9 cellular contexts compared by ENCODE assay signal in genomic region chr14:22973217-22974032, GRCh38. TPM values are rescaled to one million over a fixed set of nuclear protein-coding genes. Genes with fewer than 3 reads are reported as not detected.
DNase-seq lines count a peak whose midpoint lies in the region; ATAC-seq and TF ChIP-seq lines count a peak whose summit lies in the region.
"Had no signal": no experiment of that assay in that cellular context is flagged by ENCODE, and none has a peak within 500 bp of the region (broad histone marks: within the 10 kb centered on the region; RNA-seq: fewer than 3 reads in every experiment).

No MANE protein-coding gene starts in this region.

- H3K79me2 ChIP-seq in mammary epithelial cell (ENCODE audit: insufficient read depth, low read length) = peaks cover 60% of the 10 kb centered on the region

- H3K36me3 ChIP-seq in HAP-1 (replicated peaks) (peaks cover 74% of the 10 kb centered on the region), SJCRH30 (peaks cover 66% of the 10 kb centered on the region), mammary epithelial cell (ENCODE audit: insufficient read depth, low read length) (peaks cover 47% of the 10 kb centered on the region)

- H3K4me1 ChIP-seq in HAP-1 = peaks cover 29% of the 10 kb centered on the region
- H3K4me1 ChIP-seq in SJCRH30 = peaks cover 21% of the 10 kb centered on the region
- H3K4me1 ChIP-seq in mammary epithelial cell (ENCODE audit: insufficient read depth, low read length) = peaks cover 40% of the 10 kb centered on the region

- dilution Hi-C loops in mammary epithelial cell (cut with HindIII; ENCODE audit: low sequenced_read_pairs) = loop anchor here (10.0 kb wide), 1 partner anchor 331 kb away; the partner anchor contains the start of genes BCL2L2 and PPP1R3E

- H3K9me3 Mint-ChIP-seq in stimulated activated naive B cell treated with anti-CD40 and anti-IgM and Interleukin-4, amounts not matched to agents 10 μg/mL and 1 μg/mL and 100 μg/mL, for 72 hours = no peaks in the 10 kb centered on the region

- peak; percentile 51 to 64 for TF ChIP-seq CTCF in mammary epithelial cell (conservative IDR thresholded peaks at IDR 0.05 in 1 of 2, IDR thresholded peaks at IDR 0.05 in 1 of 2; ENCODE audit: extremely low read depth in 1 of 2, insufficient read depth in 1 of 2, low read depth in 1 of 2, low read length in 2 of 2)

- H3K4me3 ChIP-seq in HAP-1 (no peak overlapping the region), SJCRH30 (no peak overlapping the region), mammary epithelial cell (replicated peaks in 1 of 3; ENCODE audit: insufficient read depth in 1 of 3, low read depth in 2 of 3, low read length in 3 of 3) (no peak overlapping the region)
- H3K4me3 ChIP-seq: skin epidermis had no signal

- no peak overlapping the region for H3K4me3 Mint-ChIP-seq in stimulated activated naive B cell treated with anti-CD40 and anti-IgM and Interleukin-4, amounts not matched to agents 10 μg/mL and 1 μg/mL and 100 μg/mL, for 72 hours

- in situ Hi-C loops in HAP-1 (cut with MboI; ENCODE audit: low sequenced_read_pairs) (no loop called here), mammary epithelial cell (cut with MboI; ENCODE audit: low sequenced_read_pairs in 2 of 2) (no loop called here)

- intact Hi-C loops in mammary epithelial cell (cut with micrococcal nuclease) (loop anchor here (1.0 to 10.0 kb wide), 2 partner anchors 10 to 331 kb away; partner anchors contain the start of genes BCL2L2 and PPP1R3E), left colon (cut with DNase I, micrococcal nuclease) (no loop called here)

- WGBS in mammary epithelial cell (ENCODE audit: low coverage, missing lambda C conversion rate) = 81% methylated on average over 6 of the region's 6 CpGs

- H3K9me3 ChIP-seq in HAP-1 = no peaks in the 10 kb centered on the region
- no peaks in the 10 kb centered on the region for H3K9me3 ChIP-seq in SJCRH30 (replicated peaks)
- no peaks in the 10 kb centered on the region for H3K9me3 ChIP-seq in mammary epithelial cell (replicated peaks; ENCODE audit: insufficient read depth, low read length)

- no peaks in the 10 kb centered on the region for H3K27me3 ChIP-seq in HAP-1 (ENCODE audit: low read depth)
- H3K27me3 ChIP-seq in SJCRH30 = no peaks in the 10 kb centered on the region
- H3K27me3 ChIP-seq in mammary epithelial cell (ENCODE audit: insufficient read depth, low read length) = no peaks in the 10 kb centered on the region

- peaks cover 0 to 5% of the 10 kb centered on the region in 2 donors for H3K4me1 Mint-ChIP-seq in stimulated activated naive B cell treated with anti-CD40 and anti-IgM and Interleukin-4, amounts not matched to agents 10 μg/mL and 1 μg/mL and 100 μg/mL, for 72 hours

- no peak overlapping the region for H3K27ac ChIP-seq in SJCRH30
- no peak overlapping the region for H3K27ac ChIP-seq in mammary epithelial cell (ENCODE audit: insufficient read depth, low read depth, low read length)

- CTCF ChIA-PET in mammary epithelial cell (lab: Charles Lee; ENCODE audit: low non-redundant PET) = interaction anchor here (0.5 to 1.4 kb wide), 3 partner anchors 9 to 45 kb away, joined by 3 to 5 read pairs (median 3); partner anchors contain the start of genes AJUBA and PRMT5

- no peak overlapping the region for H3K4me2 ChIP-seq in mammary epithelial cell (ENCODE audit: insufficient read depth, low read depth, low read length)

- H3K27ac Mint-ChIP-seq in stimulated activated naive B cell treated with anti-CD40 and anti-IgM and Interleukin-4, amounts not matched to agents 10 μg/mL and 1 μg/mL and 100 μg/mL, for 72 hours = no peak overlapping the region

- H3K9ac ChIP-seq in mammary epithelial cell (ENCODE audit: insufficient read depth, low read length) = no peak overlapping the region

- H3K27me3 Mint-ChIP-seq in stimulated activated naive B cell treated with anti-CD40 and anti-IgM and Interleukin-4, amounts not matched to agents 10 μg/mL and 1 μg/mL and 100 μg/mL, for 72 hours = peaks cover 13 to 15% of the 10 kb centered on the region in 2 donors

- H2AFZ ChIP-seq in mammary epithelial cell (ENCODE audit: low read depth, low read length) = no peak overlapping the region

- BruUV-seq in mammary epithelial cell (replicated peaks; lab: Mats Ljungman, UMichigan) = no TSS peak

- H4K20me1 ChIP-seq in mammary epithelial cell (ENCODE audit: insufficient read depth, low read length) = no peaks in the 10 kb centered on the region

- DNase-seq in DMS 273 treated with DMSO at 0.1 percent for 48 hours (lab: John Stamatoyannopoulos, UW) = peak; percentile 42
- DNase-seq in HAP-1 (ENCODE audit: low spot score in 2 of 2) = peak; percentile 52 to 69
- DNase-seq in SJCRH30 = peak; percentile 36 to 78
- DNase-seq in mammary epithelial cell = peak; percentile 57
- DNase-seq in left colon = peak in 1 of 2 donors; percentile 50
- DNase-seq in stimulated activated naive B cell treated with anti-CD40 and anti-IgM and Interleukin-4, amounts not matched to agents 10 μg/mL and 1 μg/mL and 100 μg/mL, for 72 hours = no peak
- no peak for DNase-seq in NCI-H226

- ATAC-seq in left colon = peak; percentile 68
- ATAC-seq in stimulated activated naive B cell treated with anti-CD40 and anti-IgM and Interleukin-4, amounts not matched to agents 10 μg/mL and 1 μg/mL and 100 μg/mL, for 72 hours (replicated peaks) = peak; percentile 57 to 62
- no peak for ATAC-seq in HG03095 (IDR thresholded peaks at IDR 0.05; ENCODE audit: unreplicated experiment)

- no peaks in the 10 kb centered on the region for H3K36me3 Mint-ChIP-seq in stimulated activated naive B cell treated with anti-CD40 and anti-IgM and Interleukin-4, amounts not matched to agents 10 μg/mL and 1 μg/mL and 100 μg/mL, for 72 hours

RNA-seq across cellular contexts. Expression of gene AJUBA, which starts 8.9 kb away (rescaled TPM):
- total RNA-seq in SJCRH30 (2014; rRNA removed; shearing (Covaris generic)) = 41.1 and 47.3 TPM in 2 replicates
- total RNA-seq in mammary epithelial cell = 100 to 1,000 TPM; 234 to 275 TPM
- polyA plus RNA-seq in mammary epithelial cell = 88.5 TPM
- 247 TPM for polyA minus RNA-seq in mammary epithelial cell
- 1 to 10 TPM; 1.4 to 4.1 TPM for total RNA-seq in left colon

RNA-seq across cellular contexts. Expression of gene HAUS4, which starts 16.5 kb away (rescaled TPM):
- total RNA-seq in SJCRH30 (2014; rRNA removed; shearing (Covaris generic)) = 42.9 and 44.5 TPM in 2 replicates
- 10 to 100 TPM; 32.0 to 35.0 TPM for total RNA-seq in mammary epithelial cell
- 29.9 TPM for polyA plus RNA-seq in mammary epithelial cell
- polyA minus RNA-seq in mammary epithelial cell = 33.4 TPM
- total RNA-seq in left colon = 10 to 100 TPM; 33.5 to 33.6 TPM

RNA-seq across cellular contexts. Expression of gene C14orf93, which starts 36.5 kb away (rescaled TPM):
- 11.9 and 13.5 TPM in 2 replicates for total RNA-seq in SJCRH30 (2014; rRNA removed; shearing (Covaris generic))
- total RNA-seq in mammary epithelial cell (1 to 10 TPM; 3.6 to 6.7 TPM), left colon (10 to 100 TPM; 11.9 to 13.2 TPM)
- 6.7 TPM for polyA plus RNA-seq in mammary epithelial cell
- not detected for polyA minus RNA-seq in mammary epithelial cell

RNA-seq across cellular contexts. Expression of gene PRMT5, which starts 44.2 kb away (rescaled TPM):
- total RNA-seq in SJCRH30 (2014; rRNA removed; shearing (Covaris generic)) = 104 and 113 TPM in 2 replicates
- total RNA-seq in mammary epithelial cell (100 to 1,000 TPM in 1 of 2 donors, 10 to 100 TPM in 1; 61.3 to 120 TPM), left colon (10 to 100 TPM; 40.5 to 63.9 TPM)
- polyA plus RNA-seq in mammary epithelial cell = 217 TPM
- 327 TPM for polyA minus RNA-seq in mammary epithelial cell

RNA-seq across cellular contexts. Expression of gene RBM23, which starts 54.5 kb away (rescaled TPM):
- total RNA-seq in SJCRH30 (2014; rRNA removed; shearing (Covaris generic)) = 83.8 and 92.9 TPM in 2 replicates
- 10 to 100 TPM; 38.7 to 55.8 TPM for total RNA-seq in mammary epithelial cell
- polyA plus RNA-seq in mammary epithelial cell = 52.0 TPM
- 53.5 TPM for polyA minus RNA-seq in mammary epithelial cell
- total RNA-seq in left colon = 10 to 100 TPM; 60.4 to 81.9 TPM

Comparison
In these comparisons a context has a peak if more than half of its experiments do, and no peak if none do; other contexts are left out.
1. DNase-seq: peak in DMS 273 treated with DMSO at 0.1 percent for 48 hours (single experiment), HAP-1 (2 of 2), SJCRH30 (2 of 2) and mammary epithelial cell (single experiment); none in stimulated activated naive B cell treated with anti-CD40 and anti-IgM and Interleukin-4, amounts not matched to agents 10 μg/mL and 1 μg/mL and 100 μg/mL, for 72 hours (single experiment) and NCI-H226 (single experiment).